In genomic region chr2:62196278-62196901, GRCh38 we compare ENCODE assay signal across 1 cellular context.
TF ChIP-seq lines count a peak whose summit lies in the region.

No MANE protein-coding gene starts in this region.

TF ChIP-seq in endothelial cell of umbilical vein, 7 proteins besides CTCF, POLR2A, EP300 and RAD21 (continued from another document):
- TF ChIP-seq JUN (IDR thresholded peaks at IDR 0.05; ENCODE audit: borderline replicate concordance, insufficient read depth, insufficient read length, low read depth), result no peak
